Comparison of ENCODE assay signal across 2 cellular contexts in genomic region chr2:241551998-241552737, GRCh38.
TF ChIP-seq lines count a peak whose summit lies in the region.

No MANE protein-coding gene starts in this region.

TF ChIP-seq in IMR-90, 13 proteins besides CTCF, POLR2A, EP300 and RAD21:
- TF ChIP-seq CEBPB (IDR thresholded peaks at IDR 0.05; ENCODE audit: low read depth, low read length) (no peak), FOS (IDR thresholded peaks at IDR 0.05; ENCODE audit: low read depth, low read length) (no peak), NFE2L2 (IDR thresholded peaks at IDR 0.05; ENCODE audit: low read depth, low read length) (no peak)

TF ChIP-seq in liver, 16 proteins besides CTCF, POLR2A, EP300 and RAD21:
- TF ChIP-seq, protein P1, sequence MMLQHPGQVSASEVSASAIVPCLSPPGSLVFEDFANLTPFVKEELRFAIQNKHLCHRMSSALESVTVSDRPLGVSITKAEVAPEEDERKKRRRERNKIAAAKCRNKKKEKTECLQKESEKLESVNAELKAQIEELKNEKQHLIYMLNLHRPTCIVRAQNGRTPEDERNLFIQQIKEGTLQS (IDR thresholded peaks at IDR 0.05), result no peak
- TF ChIP-seq TAF1 (conservative IDR thresholded peaks at IDR 0.05) (no peak), RXRA (IDR thresholded peaks at IDR 0.05) (no peak), ZBTB33 (IDR thresholded peaks at IDR 0.05) (no peak), JUND (IDR thresholded peaks at IDR 0.05) (no peak), FOXA1 (IDR thresholded peaks at IDR 0.05) (no peak), FOXA2 (IDR thresholded peaks at IDR 0.05) (no peak), HNF4A (conservative IDR thresholded peaks at IDR 0.05) (no peak), EGR1 (IDR thresholded peaks at IDR 0.05; ENCODE audit: low read depth in 2 of 2) (no peak), YY1 (IDR thresholded peaks at IDR 0.05) (no peak), SP1 (IDR thresholded peaks at IDR 0.05) (no peak), HNF4G (IDR thresholded peaks at IDR 0.05) (no peak), GABPA (IDR thresholded peaks at IDR 0.05 in 1 of 2, conservative IDR thresholded peaks at IDR 0.05 in 1 of 2) (no peak)
- TF ChIP-seq, protein P2, sequence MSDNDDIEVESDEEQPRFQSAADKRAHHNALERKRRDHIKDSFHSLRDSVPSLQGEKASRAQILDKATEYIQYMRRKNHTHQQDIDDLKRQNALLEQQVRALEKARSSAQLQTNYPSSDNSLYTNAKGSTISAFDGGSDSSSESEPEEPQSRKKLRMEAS (IDR thresholded peaks at IDR 0.05), result no peak
- TF ChIP-seq, protein P3, sequence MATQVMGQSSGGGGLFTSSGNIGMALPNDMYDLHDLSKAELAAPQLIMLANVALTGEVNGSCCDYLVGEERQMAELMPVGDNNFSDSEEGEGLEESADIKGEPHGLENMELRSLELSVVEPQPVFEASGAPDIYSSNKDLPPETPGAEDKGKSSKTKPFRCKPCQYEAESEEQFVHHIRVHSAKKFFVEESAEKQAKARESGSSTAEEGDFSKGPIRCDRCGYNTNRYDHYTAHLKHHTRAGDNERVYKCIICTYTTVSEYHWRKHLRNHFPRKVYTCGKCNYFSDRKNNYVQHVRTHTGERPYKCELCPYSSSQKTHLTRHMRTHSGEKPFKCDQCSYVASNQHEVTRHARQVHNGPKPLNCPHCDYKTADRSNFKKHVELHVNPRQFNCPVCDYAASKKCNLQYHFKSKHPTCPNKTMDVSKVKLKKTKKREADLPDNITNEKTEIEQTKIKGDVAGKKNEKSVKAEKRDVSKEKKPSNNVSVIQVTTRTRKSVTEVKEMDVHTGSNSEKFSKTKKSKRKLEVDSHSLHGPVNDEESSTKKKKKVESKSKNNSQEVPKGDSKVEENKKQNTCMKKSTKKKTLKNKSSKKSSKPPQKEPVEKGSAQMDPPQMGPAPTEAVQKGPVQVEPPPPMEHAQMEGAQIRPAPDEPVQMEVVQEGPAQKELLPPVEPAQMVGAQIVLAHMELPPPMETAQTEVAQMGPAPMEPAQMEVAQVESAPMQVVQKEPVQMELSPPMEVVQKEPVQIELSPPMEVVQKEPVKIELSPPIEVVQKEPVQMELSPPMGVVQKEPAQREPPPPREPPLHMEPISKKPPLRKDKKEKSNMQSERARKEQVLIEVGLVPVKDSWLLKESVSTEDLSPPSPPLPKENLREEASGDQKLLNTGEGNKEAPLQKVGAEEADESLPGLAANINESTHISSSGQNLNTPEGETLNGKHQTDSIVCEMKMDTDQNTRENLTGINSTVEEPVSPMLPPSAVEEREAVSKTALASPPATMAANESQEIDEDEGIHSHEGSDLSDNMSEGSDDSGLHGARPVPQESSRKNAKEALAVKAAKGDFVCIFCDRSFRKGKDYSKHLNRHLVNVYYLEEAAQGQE (IDR thresholded peaks at IDR 0.05), result no peak
TF ChIP-seq in liver: peak in this region for 0.
